Comparison of ENCODE assay signal across 37 cellular contexts in the genomic region with DNA sequence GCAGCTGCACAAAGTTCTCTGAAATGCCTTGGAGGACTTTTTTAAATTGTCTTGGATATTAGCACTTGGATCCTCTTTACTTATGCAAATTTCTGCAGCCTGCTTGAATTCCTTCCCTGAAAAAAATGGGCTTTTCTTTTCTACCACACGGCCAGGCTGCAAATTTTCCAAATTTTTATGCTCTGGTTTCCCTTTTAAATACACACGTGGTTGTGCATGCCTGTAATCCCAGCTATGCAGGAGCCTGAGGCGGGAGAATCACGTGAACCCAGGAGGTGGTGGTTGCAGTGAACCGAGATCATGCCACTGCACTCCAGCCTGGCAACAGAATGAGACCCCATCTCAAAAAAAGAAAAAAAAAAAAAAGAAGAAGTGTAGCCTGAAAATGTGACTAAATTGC.
"Had no signal": no experiment of that assay in that cellular context is flagged by ENCODE, and none has a peak within 500 bp of the region (broad histone marks: within the 10 kb centered on the region; RNA-seq: fewer than 3 reads in every experiment).

No MANE protein-coding gene starts in this region.

- ATAC-seq: activated CD4-positive, alpha-beta T cell treated with anti-CD3 and anti-CD28 coated beads for 36 hours; activated CD4-positive, CD25-positive, alpha-beta regulatory T cell treated with anti-CD3 and anti-CD28 coated beads, Interleukin-2, amount 50 U/mL, for 24 hours; activated CD8-positive, alpha-beta memory T cell treated with anti-CD3 and anti-CD28 coated beads, Interleukin-2, amount 10 ng/mL, durations not matched to agents 7 days and 5 days; activated CD8-positive, alpha-beta T cell treated with anti-CD3 and anti-CD28 coated beads, Interleukin-2, amount 10 ng/mL, durations not matched to agents 7 days and 5 days; activated naive CD8-positive, alpha-beta T cell treated with anti-CD3 and anti-CD28 coated beads, Interleukin-2, amount 50 U/mL, for 24 hours had no signal

- DNase-seq: activated CD4-positive, alpha-beta memory T cell treated with anti-CD3 and anti-CD28 coated beads, Interleukin-2, amount 10 ng/mL, durations not matched to agents 7 days and 5 days; activated CD4-positive, alpha-beta T cell treated with anti-CD3 and anti-CD28 coated beads for 1 hour; activated CD4-positive, alpha-beta T cell treated with anti-CD3 and anti-CD28 coated beads for 36 hours; activated CD4-positive, alpha-beta T cell treated with anti-CD3 and anti-CD28 coated beads for 48 hours; activated CD4-positive, alpha-beta T cell treated with anti-CD3 and anti-CD28 coated beads, Interleukin-2, amount 10 ng/mL, durations not matched to agents 7 days and 5 days; activated CD4-positive, alpha-beta T cell treated with anti-CD3 and anti-CD28 coated beads, Interleukin-2, amount 50 U/mL, for 48 hours; activated CD4-positive, CD25-positive, alpha-beta regulatory T cell; activated CD8-positive, alpha-beta memory T cell treated with anti-CD3 and anti-CD28 coated beads for 24 hours; activated CD8-positive, alpha-beta memory T cell treated with anti-CD3 and anti-CD28 coated beads, Interleukin-2, amount 10 ng/mL, durations not matched to agents 7 days and 5 days; activated CD8-positive, alpha-beta memory T cell treated with anti-CD3 and anti-CD28 coated beads, Interleukin-2, amount 50 U/mL, for 48 hours; activated CD8-positive, alpha-beta T cell treated with anti-CD3 and anti-CD28 coated beads, Interleukin-2, amount 10 ng/mL, durations not matched to agents 7 days and 5 days; activated effector memory CD4-positive, alpha-beta T cell treated with Interleukin-2 at 50 U/mL for 16 hours; activated gamma-delta T cell; activated naive CD4-positive, alpha-beta T cell treated with anti-CD3 and anti-CD28 coated beads, Interleukin-2, amount 10 ng/mL, durations not matched to agents 7 days and 5 days; activated naive CD4-positive, alpha-beta T cell treated with Interleukin-2 at 50 U/mL for 16 hours; activated naive CD8-positive, alpha-beta T cell treated with anti-CD3 and anti-CD28 coated beads, Interleukin-2, amount 10 ng/mL, durations not matched to agents 7 days and 5 days; activated naive CD8-positive, alpha-beta T cell treated with anti-CD3 and anti-CD28 coated beads, Interleukin-2, amount 50 U/mL, for 24 hours; activated T-cell treated with anti-CD3 and anti-CD28 coated beads, Interleukin-2, amount 50 U/mL, for 24 hours; activated T-cell treated with anti-CD3 and anti-CD28 coated beads, Interleukin-2, amount 50 U/mL, for 48 hours; amygdala; anterior cingulate cortex; caudate nucleus; cerebellar nuclear complex; T-helper 1 cell; T-helper 2 cell; T-helper 9 cell had no signal

- H3K4me3 Mint-ChIP-seq: activated CD4-positive, alpha-beta memory T cell treated with anti-CD3 and anti-CD28 coated beads, Interleukin-2, amount 10 ng/mL, durations not matched to agents 7 days and 5 days; activated CD4-positive, alpha-beta T cell treated with anti-CD3 and anti-CD28 coated beads for 36 hours; activated CD4-positive, alpha-beta T cell treated with anti-CD3 and anti-CD28 coated beads, Interleukin-2, amount 10 ng/mL, durations not matched to agents 7 days and 5 days; activated CD8-positive, alpha-beta memory T cell treated with anti-CD3 and anti-CD28 coated beads, Interleukin-2, amount 10 ng/mL, durations not matched to agents 7 days and 5 days; activated CD8-positive, alpha-beta T cell treated with anti-CD3 and anti-CD28 coated beads, Interleukin-2, amount 10 ng/mL, durations not matched to agents 7 days and 5 days; activated naive CD4-positive, alpha-beta T cell treated with anti-CD3 and anti-CD28 coated beads, Interleukin-2, amount 10 ng/mL, durations not matched to agents 7 days and 5 days; activated naive CD4-positive, alpha-beta T cell treated with anti-CD3 and anti-CD28 coated beads, Interleukin-2, amount 50 U/mL, for 24 hours; activated naive CD8-positive, alpha-beta T cell; activated naive CD8-positive, alpha-beta T cell treated with anti-CD3 and anti-CD28 coated beads, Interleukin-2, amount 10 ng/mL, durations not matched to agents 7 days and 5 days; activated naive CD8-positive, alpha-beta T cell treated with anti-CD3 and anti-CD28 coated beads, Interleukin-2, amount 50 U/mL, for 24 hours; activated T-cell treated with anti-CD3 and anti-CD28 coated beads, Interleukin-2, amount 50 U/mL, for 24 hours; brain; central memory CD8-positive, alpha-beta T cell; T-helper 1 cell treated with Interleukin-12 subunit alpha and Interleukin-12 subunit beta and Interleukin-4 antibody, amounts not matched to agents 30 μg/mL and 1 μg/mL, for 36 hours; T-helper 2 cell treated with Interferon-gamma antibody and Interleukin-4, amounts not matched to agents 5 μg/mL and 100 μg/mL, for 36 hours had no signal

- H3K27ac ChIP-seq: ascending aorta, cardiac muscle cell, VCaP had no signal

- H3K27me3 Mint-ChIP-seq: activated CD4-positive, alpha-beta T cell treated with anti-CD3 and anti-CD28 coated beads for 36 hours; activated CD8-positive, alpha-beta memory T cell treated with anti-CD3 and anti-CD28 coated beads, Interleukin-2, amount 10 ng/mL, durations not matched to agents 7 days and 5 days; activated naive CD8-positive, alpha-beta T cell; activated T-cell treated with anti-CD3 and anti-CD28 coated beads, Interleukin-2, amount 50 U/mL, for 24 hours; central memory CD8-positive, alpha-beta T cell had no signal

- H3K4me1 ChIP-seq: ascending aorta had no signal

- H3K27me3 ChIP-seq: ascending aorta, cardiac muscle cell had no signal

- H3K36me3 Mint-ChIP-seq: activated naive CD4-positive, alpha-beta T cell treated with anti-CD3 and anti-CD28 coated beads, Interleukin-2, amount 10 ng/mL, durations not matched to agents 7 days and 5 days; activated naive CD8-positive, alpha-beta T cell treated with anti-CD3 and anti-CD28 coated beads, Interleukin-2, amount 10 ng/mL, durations not matched to agents 7 days and 5 days; brain had no signal

- H3K27ac Mint-ChIP-seq: activated CD4-positive, alpha-beta memory T cell treated with anti-CD3 and anti-CD28 coated beads, Interleukin-2, amount 10 ng/mL, durations not matched to agents 7 days and 5 days; activated CD4-positive, alpha-beta T cell treated with anti-CD3 and anti-CD28 coated beads for 36 hours; activated CD4-positive, alpha-beta T cell treated with anti-CD3 and anti-CD28 coated beads, Interleukin-2, amount 10 ng/mL, durations not matched to agents 7 days and 5 days; activated CD8-positive, alpha-beta memory T cell treated with anti-CD3 and anti-CD28 coated beads, Interleukin-2, amount 10 ng/mL, durations not matched to agents 7 days and 5 days; activated CD8-positive, alpha-beta T cell treated with anti-CD3 and anti-CD28 coated beads, Interleukin-2, amount 10 ng/mL, durations not matched to agents 7 days and 5 days; activated naive CD4-positive, alpha-beta T cell treated with anti-CD3 and anti-CD28 coated beads, Interleukin-2, amount 10 ng/mL, durations not matched to agents 7 days and 5 days; activated naive CD4-positive, alpha-beta T cell treated with anti-CD3 and anti-CD28 coated beads, Interleukin-2, amount 50 U/mL, for 24 hours; activated naive CD8-positive, alpha-beta T cell; activated naive CD8-positive, alpha-beta T cell treated with anti-CD3 and anti-CD28 coated beads, Interleukin-2, amount 10 ng/mL, durations not matched to agents 7 days and 5 days; activated naive CD8-positive, alpha-beta T cell treated with anti-CD3 and anti-CD28 coated beads, Interleukin-2, amount 50 U/mL, for 24 hours; activated T-cell treated with anti-CD3 and anti-CD28 coated beads, Interleukin-2, amount 50 U/mL, for 24 hours; activated T-helper 2 cell treated with anti-CD3 and anti-CD28 coated beads, Interferon-gamma antibody, Interleukin-2, Interleukin-4, amounts not matched to agents 10 μg/mL and 5 μg/mL and 100 μg/mL, durations not matched to agents 14 hours and 24 hours and 36 hours; brain; T-helper 1 cell treated with Interleukin-12 subunit alpha and Interleukin-12 subunit beta and Interleukin-4 antibody, amounts not matched to agents 30 μg/mL and 1 μg/mL, for 36 hours; T-helper 2 cell treated with Interferon-gamma antibody and Interleukin-4, amounts not matched to agents 5 μg/mL and 100 μg/mL, for 36 hours had no signal

- H3K9me3 ChIP-seq: ascending aorta had no signal

- H3K4me3 ChIP-seq: ascending aorta, cardiac muscle cell had no signal

- H3K36me3 ChIP-seq: ascending aorta, cardiac muscle cell had no signal

- H3K4me1 Mint-ChIP-seq: activated CD4-positive, alpha-beta T cell treated with anti-CD3 and anti-CD28 coated beads for 36 hours; activated CD4-positive, alpha-beta T cell treated with anti-CD3 and anti-CD28 coated beads, Interleukin-2, amount 10 ng/mL, durations not matched to agents 7 days and 5 days; activated naive CD4-positive, alpha-beta T cell treated with anti-CD3 and anti-CD28 coated beads, Interleukin-2, amount 10 ng/mL, durations not matched to agents 7 days and 5 days; activated naive CD4-positive, alpha-beta T cell treated with anti-CD3 and anti-CD28 coated beads, Interleukin-2, amount 50 U/mL, for 24 hours; activated naive CD8-positive, alpha-beta T cell treated with anti-CD3 and anti-CD28 coated beads, Interleukin-2, amount 10 ng/mL, durations not matched to agents 7 days and 5 days; activated naive CD8-positive, alpha-beta T cell treated with anti-CD3 and anti-CD28 coated beads, Interleukin-2, amount 50 U/mL, for 24 hours; brain; central memory CD8-positive, alpha-beta T cell had no signal

- H3K9me3 Mint-ChIP-seq: activated naive CD4-positive, alpha-beta T cell treated with anti-CD3 and anti-CD28 coated beads, Interleukin-2, amount 50 U/mL, for 24 hours had no signal
